8 cellular contexts compared by ENCODE assay signal in genomic region chr9:34049630-34050384, GRCh38. TPM values are rescaled to one million over a fixed set of nuclear protein-coding genes. Genes with fewer than 3 reads are reported as not detected.
A peak's percentile ranks its signal among the peaks of the same experiment; 100 is the strongest.
DNase-seq lines count a peak whose midpoint lies in the region; ATAC-seq, FAIRE-seq and TF ChIP-seq lines count a peak whose summit lies in the region.

No MANE protein-coding gene starts in this region.

- RAD21 ChIA-PET in HCT116 (lab: Charles Lee; ENCODE audit: low non-redundant PET in 1 of 2, low total read pairs in 2 of 2, uncharacterized antibody in 2 of 2, unreplicated experiment in 2 of 2) = no interaction called here

- no peak for TF ChIP-seq CTCF in HCT116 (IDR thresholded peaks at IDR 0.05 in 2 of 3, conservative IDR thresholded peaks at IDR 0.05 in 1 of 3; ENCODE audit: borderline replicate concordance in 1 of 3, insufficient read depth in 1 of 3, low read depth in 2 of 3, low read length in 2 of 3)
- TF ChIP-seq CTCF in Peyer's patch (IDR thresholded peaks at IDR 0.05) = no peak
- TF ChIP-seq CTCF in endothelial cell of umbilical vein (IDR thresholded peaks at IDR 0.05; ENCODE audit: extremely low read depth in 1 of 2, insufficient read depth in 1 of 2, low read depth in 1 of 2, low read length in 2 of 2) = no peak
- TF ChIP-seq CTCF in osteocyte (IDR thresholded peaks at IDR 0.05) = no peak

- H3K27me3 ChIP-seq in HCT116 (ENCODE audit: insufficient read depth, low read length) (no peaks in the 10 kb centered on the region), Peyer's patch (no peaks in the 10 kb centered on the region), endothelial cell of umbilical vein (ENCODE audit: control insufficient read depth in 2 of 2, insufficient read depth in 2 of 2, low read length in 2 of 2) (no peaks in the 10 kb centered on the region)

- no peak for DNase-seq in HCT116 (ENCODE audit: low read depth, low spot score)
- peak in 1 of 3 donors; percentile 44 for DNase-seq in Peyer's patch
- no peak for DNase-seq in endothelial cell of umbilical vein (ENCODE audit: low read depth, low spot score)
- DNase-seq in osteocyte (ENCODE audit: extremely low spot score, unreplicated experiment) = no peak
- no peak for DNase-seq in CD1c-positive myeloid dendritic cell (ENCODE audit: extremely low spot score)
- no peak for DNase-seq in NCI-H2196 treated with DMSO at 0.1 percent for 48 hours (lab: John Stamatoyannopoulos, UW; ENCODE audit: unreplicated experiment)
- DNase-seq in stimulated activated CD4-positive, alpha-beta T cell treated with anti-CD3 and anti-CD28 coated beads, Interleukin-4, amount 100 ng/mL, for 4 hours = no peak

- dilution Hi-C loops in endothelial cell of umbilical vein (cut with MboI; ENCODE audit: extremely low pct_ligation_motif_present, low sequenced_read_pairs) = no loop called here

- H3K36me3 ChIP-seq in HCT116 (ENCODE audit: control insufficient read depth in 1 of 2, insufficient read depth in 2 of 2, low read length in 2 of 2) (no peaks in the 10 kb centered on the region), Peyer's patch (no peaks in the 10 kb centered on the region), endothelial cell of umbilical vein (ENCODE audit: control insufficient read depth in 2 of 2, extremely low read depth in 1 of 2, insufficient read depth in 2 of 2, low read length in 2 of 2) (no peaks in the 10 kb centered on the region)

- H3K9me3 ChIP-seq in HCT116 (ENCODE audit: control insufficient read depth in 1 of 2, insufficient read depth in 1 of 2, low read depth in 1 of 2, low read length in 2 of 2) (no peaks in the 10 kb centered on the region), Peyer's patch (no peaks in the 10 kb centered on the region), endothelial cell of umbilical vein (replicated peaks; ENCODE audit: control insufficient read depth, insufficient read depth, low read length) (no peaks in the 10 kb centered on the region)

- H3K79me2 ChIP-seq in HCT116 (ENCODE audit: insufficient read depth, low read length) (peaks cover 38% of the 10 kb centered on the region), endothelial cell of umbilical vein (ENCODE audit: control insufficient read depth, insufficient read depth, low read length) (peaks cover 37% of the 10 kb centered on the region)

- FAIRE-seq in endothelial cell of umbilical vein (lab: Jason Lieb, UNC) = no peak

- H3K4me1 ChIP-seq in HCT116 (ENCODE audit: control insufficient read depth in 1 of 2, insufficient read depth in 2 of 2, low read length in 2 of 2) = peaks cover 12 to 28% of the 10 kb centered on the region in 2 experiments
- H3K4me1 ChIP-seq in Peyer's patch = peaks cover 0 to 18% (median 7%) of the 10 kb centered on the region in 4 donors
- H3K4me1 ChIP-seq in endothelial cell of umbilical vein (ENCODE audit: control insufficient read depth, extremely low read depth, insufficient read depth, low read length) = peaks cover 22% of the 10 kb centered on the region

- H3K9me3 Mint-ChIP-seq in osteocyte (ENCODE audit: unreplicated experiment) = no peaks in the 10 kb centered on the region

- H3K4me3 ChIP-seq in HCT116 (replicated peaks in 1 of 2; ENCODE audit: low read depth in 1 of 2, low read length in 2 of 2) = peak overlapping the region; percentile 88 to 93
- peak overlapping the region; percentile 79 to 96 (median 90) for H3K4me3 ChIP-seq in Peyer's patch
- peak overlapping the region in 2 of 3 experiments; percentile 81 to 86 for H3K4me3 ChIP-seq in endothelial cell of umbilical vein (replicated peaks in 1 of 3; ENCODE audit: insufficient read depth in 1 of 3, low read depth in 1 of 3, low read length in 3 of 3)

- POLR2A ChIA-PET in HCT116 (lab: Charles Lee) = interaction anchor here (0.6 to 1.7 kb wide), 4 partner anchors 25 to 202 kb away, joined by 4 to 6 read pairs (median 4); partner anchors contain the start of gene UBAP1
- POLR2A ChIA-PET in endothelial cell of umbilical vein (lab: Charles Lee) = interaction anchor here (0.5 kb wide), 2 partner anchors 18 to 24 kb away, joined by 3 read pairs; no protein-coding TSS in a partner anchor

- intact Hi-C loops in HCT116 (cut with micrococcal nuclease) = loop anchor here (10.0 kb wide), 1 partner anchor 405 kb away; the partner anchor contains the start of genes DNAI1 and FAM219A
- intact Hi-C loops in endothelial cell of umbilical vein (cut with micrococcal nuclease) = loop anchor here (1.0 to 10.0 kb wide), 3 partner anchors 24 to 235 kb away; partner anchors contain the start of gene UBE2R2

- BruUV-seq in HCT116 (replicated peaks; lab: Mats Ljungman, UMichigan) (TSS peak; percentile 98), endothelial cell of umbilical vein (replicated peaks; lab: Mats Ljungman, UMichigan) (TSS peak; percentile 81)

- ATAC-seq in HCT116 (no peak), GM18520 (IDR thresholded peaks at IDR 0.05; ENCODE audit: unreplicated experiment) (no peak)

- H3K36me3 Mint-ChIP-seq in osteocyte (ENCODE audit: unreplicated experiment) = peaks cover 2% of the 10 kb centered on the region

- H3K27ac ChIP-seq in HCT116 (ENCODE audit: low read depth, low read length) (peak overlapping the region; percentile 81), Peyer's patch (peak overlapping the region; percentile 91 to 97 (median 92)), endothelial cell of umbilical vein (ENCODE audit: insufficient read depth, low read depth, low read length) (peak overlapping the region; percentile 77)

- TF ChIP-seq POLR2A in HCT116 (IDR thresholded peaks at IDR 0.05; ENCODE audit: borderline replicate concordance, extremely low read depth, insufficient read depth, insufficient read length) (no peak), Peyer's patch (IDR thresholded peaks at IDR 0.05) (no peak), endothelial cell of umbilical vein (IDR thresholded peaks at IDR 0.05; ENCODE audit: low read depth, low read length) (no peak)

- H3K4me2 ChIP-seq in HCT116 (ENCODE audit: low read length) (peak overlapping the region; percentile 87), endothelial cell of umbilical vein (ENCODE audit: insufficient read depth, low read length) (peak overlapping the region; percentile 25)

- CTCF ChIA-PET in HCT116 (lab: Charles Lee) (interaction anchor here (0.6 kb wide), 1 partner anchor 70 kb away, joined by 3 read pairs; no protein-coding TSS in a partner anchor), endothelial cell of umbilical vein (lab: Charles Lee) (interaction anchor here (1.3 to 2.1 kb wide), 2 partner anchors 24 to 271 kb away, joined by 3 to 9 read pairs; no protein-coding TSS in a partner anchor)

- no peaks in the 10 kb centered on the region for H3K27me3 Mint-ChIP-seq in osteocyte (ENCODE audit: unreplicated experiment)

- H2AFZ ChIP-seq in HCT116 (ENCODE audit: low read depth, low read length, poor library complexity, severe bottlenecking) (no peak overlapping the region), endothelial cell of umbilical vein (ENCODE audit: low read depth, low read length) (peak overlapping the region; percentile 53)

- peak overlapping the region; percentile 100 for H3K27ac Mint-ChIP-seq in osteocyte (ENCODE audit: unreplicated experiment)

- no peaks in the 10 kb centered on the region for H3K9me2 ChIP-seq in HCT116 (ENCODE audit: insufficient read depth)

- H3K9me1 ChIP-seq in endothelial cell of umbilical vein (replicated peaks; ENCODE audit: control insufficient read depth, extremely low read depth, insufficient read depth, low read length) = no peaks in the 10 kb centered on the region

- peak overlapping the region; percentile 96 for H3K4me3 Mint-ChIP-seq in osteocyte (ENCODE audit: unreplicated experiment)

- H3K9ac ChIP-seq in HCT116 (ENCODE audit: low read length) (peak overlapping the region; percentile 97), endothelial cell of umbilical vein (replicated peaks; ENCODE audit: extremely low read depth, insufficient read depth, low read length) (peak overlapping the region; percentile 81)

- H3K4me1 Mint-ChIP-seq in osteocyte (ENCODE audit: unreplicated experiment) = peaks cover 34% of the 10 kb centered on the region

- H4K20me1 ChIP-seq in HCT116 (ENCODE audit: insufficient read depth) = no peaks in the 10 kb centered on the region
- peaks cover 3% of the 10 kb centered on the region for H4K20me1 ChIP-seq in endothelial cell of umbilical vein (replicated peaks; ENCODE audit: control insufficient read depth, extremely low read depth, insufficient read depth, low read length)

- no peak for TF ChIP-seq RAD21 in HCT116 (IDR thresholded peaks at IDR 0.05; ENCODE audit: low read depth)

TF ChIP-seq in HCT116, 20 proteins besides CTCF, POLR2A, EP300 and RAD21 (continues in another document):
- TF ChIP-seq ELF1 (IDR thresholded peaks at IDR 0.05; ENCODE audit: borderline replicate concordance, low read depth) = no peak
- no peak for TF ChIP-seq EZH2 (IDR thresholded peaks at IDR 0.05)

TF ChIP-seq in endothelial cell of umbilical vein, 7 proteins besides CTCF, POLR2A, EP300 and RAD21:
- TF ChIP-seq GATA2 (IDR thresholded peaks at IDR 0.05; ENCODE audit: insufficient read depth, insufficient read length, low read depth, low read length) (no peak), MAX (IDR thresholded peaks at IDR 0.05; ENCODE audit: insufficient read depth, insufficient read length) (no peak), FOS (IDR thresholded peaks at IDR 0.05; ENCODE audit: borderline replicate concordance, insufficient read depth, low read length) (no peak), JUN (IDR thresholded peaks at IDR 0.05; ENCODE audit: borderline replicate concordance, insufficient read depth, insufficient read length, low read depth) (no peak), EZH2 (IDR thresholded peaks at IDR 0.05; ENCODE audit: borderline replicate concordance, low read depth, low read length, severe bottlenecking) (no peak), MYC (IDR thresholded peaks at IDR 0.05; ENCODE audit: low read depth, low read length) (no peak), POLR2AphosphoS5 (IDR thresholded peaks at IDR 0.05; ENCODE audit: insufficient read depth, low read depth, low read length) (no peak)

RNA-seq across cellular contexts. Expression of gene UBAP2, which starts 1.1 kb away (rescaled TPM):
- 51.3 TPM for total RNA-seq in HCT116 (2021; ENCODE audit: unreplicated experiment)
- polyA plus RNA-seq in HCT116 (2012) = 35.3 and 35.8 TPM in 2 replicates
- total RNA-seq in Peyer's patch = 10 to 100 TPM; 13.1 to 41.3 (median 25.2) TPM
- total RNA-seq in endothelial cell of umbilical vein = 54.1 and 55.8 TPM in 2 replicates
- 43.2 and 43.3 TPM in 2 replicates for polyA plus RNA-seq in endothelial cell of umbilical vein
- polyA plus RNA-seq in endothelial cell of umbilical vein (2011; cell fraction: cytosol; rRNA removed) = 23.8 and 25.5 TPM in 2 replicates
- 71.5 and 72.8 TPM in 2 replicates for polyA plus RNA-seq in endothelial cell of umbilical vein (2011; cell fraction: nucleus; rRNA removed)
- 35.5 and 35.9 TPM in 2 replicates for polyA plus RNA-seq in endothelial cell of umbilical vein (2012)
- polyA minus RNA-seq in endothelial cell of umbilical vein = 33.5 and 33.7 TPM in 2 replicates
- polyA minus RNA-seq in endothelial cell of umbilical vein (2011; cell fraction: cytosol; rRNA and poly(A)+ RNA removed) = 25.2 TPM
- polyA minus RNA-seq in endothelial cell of umbilical vein (2011; cell fraction: nucleus; rRNA and poly(A)+ RNA removed) = 49.4 and 61.2 TPM in 2 replicates
- 39.9 and 40.6 TPM in 2 replicates for total RNA-seq in osteocyte
